ENCODE assay signal across 8 cellular contexts in genomic region chr14:92040431-92041040, GRCh38. TPM values are rescaled to one million over a fixed set of nuclear protein-coding genes. Genes with fewer than 3 reads are reported as not detected.
DNase-seq lines count a peak whose midpoint lies in the region; ATAC-seq, FAIRE-seq and TF ChIP-seq lines count a peak whose summit lies in the region.

No MANE protein-coding gene starts in this region.

- intact Hi-C loops in left lung (cut with DNase I), result no loop called here
- intact Hi-C loops in stomach (cut with DNase I; ENCODE audit: low total_unique reads), result no loop called here

- TF ChIP-seq POLR2A in stomach (IDR thresholded peaks at IDR 0.05), result no peak

- no peaks in the 10 kb centered on the region for H3K27me3 ChIP-seq in left lung
- H3K27me3 ChIP-seq in stomach, result no peaks in the 10 kb centered on the region

- in situ Hi-C loops in GM13976 (cut with MboI; ENCODE audit: low sequenced_read_pairs, unreplicated experiment), result no loop called here

- peaks cover 0 to 6% of the 10 kb centered on the region in 2 donors for H3K36me3 ChIP-seq in left lung
- H3K36me3 ChIP-seq in stomach, result peaks cover 0 to 21% (median 4%) of the 10 kb centered on the region in 4 donors

- H3K4me1 ChIP-seq in left lung (peaks cover 17 to 45% of the 10 kb centered on the region in 2 donors), stomach (peaks cover 6 to 51% (median 43%) of the 10 kb centered on the region in 4 donors)

- TF ChIP-seq EP300 in stomach (IDR thresholded peaks at IDR 0.05), result no peak

- H3K9me3 ChIP-seq in left lung (no peaks in the 10 kb centered on the region), stomach (peaks cover 0 to 6% (median 0%) of the 10 kb centered on the region in 4 donors)

- WGBS in stomach, 5 donors, result 0 to 1% (median 0%) methylated on average over 13 of the region's 13 CpGs

- DNase-seq in AG10803 (ENCODE audit: low read depth) (peak; percentile 23), GM13976 (ENCODE audit: low spot score) (peak; percentile 43), HTR-8/SVneo (ENCODE audit: insufficient read length, low spot score) (peak; percentile 17), RPMI8226 (peak; percentile 13), cerebellum (ENCODE audit: low spot score) (peak; percentile 84), left lung (no peak), stomach (peak; percentile 37), T1000 (lab: John Stamatoyannopoulos, UW) (no peak)

- H3K4me3 ChIP-seq in AG10803 (ENCODE audit: low read length), result peak overlapping the region; percentile 93
- H3K4me3 ChIP-seq in left lung, result peak overlapping the region; percentile 74 to 92
- peak overlapping the region; percentile 76 to 95 (median 82) for H3K4me3 ChIP-seq in stomach

- FAIRE-seq in HTR-8/SVneo (lab: Jason Lieb, UNC), result no peak

- H3K27ac ChIP-seq in left lung (peak overlapping the region; percentile 95 to 98), stomach (peak overlapping the region; percentile 91 to 97 (median 97))

- peak; percentile 61 for ATAC-seq in left lung

- TF ChIP-seq CTCF in AG10803 (conservative IDR thresholded peaks at IDR 0.05; ENCODE audit: low read length) (no peak), GM13976 (IDR thresholded peaks at IDR 0.05; ENCODE audit: borderline replicate concordance, control extremely low read depth, extremely low read depth, insufficient read depth, missing control alignments) (no peak), left lung (IDR thresholded peaks at IDR 0.05) (no peak), stomach (IDR thresholded peaks at IDR 0.05) (no peak)

RNA-seq across cellular contexts. Expression of gene TRIP11, which starts 0.7 kb away (rescaled TPM):
- 33.1 TPM for total RNA-seq in cerebellum
- total RNA-seq in left lung, result 10 to 100 TPM; 50.5 to 64.3 TPM
- 100 to 1,000 TPM in 1 of 5 donors, 10 to 100 TPM in 4; 20.9 to 135 (median 62.6) TPM for total RNA-seq in stomach
- 1 to 10 TPM; 3.5 to 3.8 (median 3.8) TPM for polyA plus RNA-seq in stomach

Comparison
In these comparisons a context has a peak if more than half of its experiments do, and no peak if none do; other contexts are left out.
1. DNase-seq: peak in AG10803 (single experiment), GM13976 (single experiment), HTR-8/SVneo (single experiment), RPMI8226 (single experiment), cerebellum (single experiment) and stomach (single experiment); none in left lung (0 of 2) and T1000 (single experiment).
2. Peak in every context shown above with its lines, with median percentiles within 50 percentile points of each other: H3K4me3 ChIP-seq.